ENCODE assay signal across 15 cellular contexts in genomic region chr19:21147540-21147939, GRCh38. TPM values are rescaled to one million over a fixed set of nuclear protein-coding genes. Genes with fewer than 3 reads are reported as not detected.
DNase-seq lines count a peak whose midpoint lies in the region; ATAC-seq and TF ChIP-seq lines count a peak whose summit lies in the region.
"Had no signal": no experiment of that assay in that cellular context is flagged by ENCODE, and none has a peak within 500 bp of the region (broad histone marks: within the 10 kb centered on the region; RNA-seq: fewer than 3 reads in every experiment).

No MANE protein-coding gene starts in this region.

- no peaks in the 10 kb centered on the region for H3K9me3 ChIP-seq in T-helper 17 cell (ENCODE audit: control insufficient read depth, low read length, poor library complexity, severe bottlenecking)

- no peaks in the 10 kb centered on the region for H3K27me3 ChIP-seq in foreskin keratinocyte
- no peaks in the 10 kb centered on the region for H3K27me3 ChIP-seq in dorsolateral prefrontal cortex
- H3K27me3 ChIP-seq: BLaER1 treated with 17β-estradiol and CSF1 and Interleukin-3, amounts not matched to agents 10 nM and 100 nM had no signal

- no peak overlapping the region for H3K4me3 ChIP-seq in AG10803 (ENCODE audit: low read length)
- no peak overlapping the region for H3K4me3 ChIP-seq in dorsolateral prefrontal cortex

- H3K36me3 Mint-ChIP-seq in T-helper 17 cell (ENCODE audit: low read depth), result peaks cover 7% of the 10 kb centered on the region

- no peaks in the 10 kb centered on the region for H3K27me3 Mint-ChIP-seq in T-helper 17 cell
- H3K27me3 Mint-ChIP-seq: CD4-positive, alpha-beta T cell had no signal

- H3K27ac ChIP-seq in epithelial cell of prostate, result peak overlapping the region; percentile 83
- no peak overlapping the region for H3K27ac ChIP-seq in foreskin keratinocyte
- no peak overlapping the region for H3K27ac ChIP-seq in dorsolateral prefrontal cortex
- H3K27ac ChIP-seq: BLaER1 treated with 17β-estradiol and CSF1 and Interleukin-3, amounts not matched to agents 10 nM and 100 nM; HL-60 had no signal

- intact Hi-C loops in dorsolateral prefrontal cortex (cut with DNase I), result no loop called here

- in situ Hi-C loops in G401 (cut with HindIII; ENCODE audit: low sequenced_read_pairs), result no loop called here

- DNase-seq in AG10803 (ENCODE audit: low read depth) (peak; percentile 0), T-helper 17 cell (no peak), epithelial cell of prostate (ENCODE audit: low read depth, low spot score) (no peak), foreskin keratinocyte (no peak), C1 segment of cervical spinal cord (lab: John Stamatoyannopoulos, UW) (no peak), dorsolateral prefrontal cortex (no peak), G401 (ENCODE audit: low spot score) (no peak), NCI-H526 treated with DMSO at 0.1 percent for 48 hours (lab: John Stamatoyannopoulos, UW) (no peak)
- DNase-seq: 8988T; Calu3; CD4-positive, alpha-beta T cell; DMS 273 treated with DMSO at 0.1 percent for 48 hours had no signal

- peaks cover 16% of the 10 kb centered on the region for H3K4me1 Mint-ChIP-seq in T-helper 17 cell

- ATAC-seq in T-helper 17 cell (no peak), foreskin keratinocyte (peak; percentile 19)
- ATAC-seq: HCT116 had no signal

- peak overlapping the region; percentile 6 for H3K27ac Mint-ChIP-seq in T-helper 17 cell
- H3K27ac Mint-ChIP-seq: CD4-positive, alpha-beta T cell had no signal

- TF ChIP-seq CTCF in AG10803 (conservative IDR thresholded peaks at IDR 0.05; ENCODE audit: low read length) (no peak), foreskin keratinocyte (conservative IDR thresholded peaks at IDR 0.05) (no peak), dorsolateral prefrontal cortex (IDR thresholded peaks at IDR 0.05 in 54 of 56, conservative IDR thresholded peaks at IDR 0.05 in 2 of 56; ENCODE audit: low read depth in 1 of 56, partially characterized antibody in 56 of 56) (no peak)

- peaks cover 11% of the 10 kb centered on the region for H3K4me1 ChIP-seq in foreskin keratinocyte

- H3K4me3 Mint-ChIP-seq in T-helper 17 cell, result no peak overlapping the region
- H3K4me3 Mint-ChIP-seq: CD4-positive, alpha-beta T cell had no signal

RNA-seq across cellular contexts. Expression of gene ZNF431, which starts 5.7 kb away (rescaled TPM):
- total RNA-seq in T-helper 17 cell, result 10 to 100 TPM; 20.9 to 21.0 TPM
- 6.9 and 10.3 TPM in 2 replicates for total RNA-seq in foreskin keratinocyte
- polyA plus RNA-seq in foreskin keratinocyte, result 3.6 and 4.0 TPM in 2 replicates
- 10 to 100 TPM in 119 of 120 experiments, 1 to 10 TPM in 1; 9.3 to 28.2 (median 16.2) TPM for total RNA-seq in dorsolateral prefrontal cortex
- total RNA-seq in G401 (2014; rRNA removed; shearing (Covaris generic)), result 3.8 and 4.2 TPM in 2 replicates
